Comparison of ENCODE assay signal across 12 cellular contexts in genomic region chr11:116725434-116726221, GRCh38. TPM values are rescaled to one million over a fixed set of nuclear protein-coding genes. Genes with fewer than 3 reads are reported as not detected.
DNase-seq lines count a peak whose midpoint lies in the region; ATAC-seq and TF ChIP-seq lines count a peak whose summit lies in the region.
"Had no signal": no experiment of that assay in that cellular context is flagged by ENCODE, and none has a peak within 500 bp of the region (broad histone marks: within the 10 kb centered on the region; RNA-seq: fewer than 3 reads in every experiment).

No MANE protein-coding gene starts in this region.

- H3K27ac ChIP-seq in adrenal gland (peak overlapping the region in 1 of 5 donors; percentile 68), psoas muscle (no peak overlapping the region), left lung (no peak overlapping the region)
- H3K27ac ChIP-seq: BLaER1 treated with 17β-estradiol and CSF1 and Interleukin-3, amounts not matched to agents 10 nM and 100 nM; suprapubic skin had no signal

- 44 to 58% (median 56%) methylated on average over 14 to 19 of the region's 19 CpGs for WGBS in adrenal gland, 4 donors
- 40 to 51% (median 43%) methylated on average over 19 of the region's 19 CpGs for WGBS in psoas muscle, 3 donors

- H3K9me3 ChIP-seq in adrenal gland (replicated peaks in 1 of 3) (no peaks in the 10 kb centered on the region), psoas muscle (no peaks in the 10 kb centered on the region), left lung (no peaks in the 10 kb centered on the region)
- H3K9me3 ChIP-seq: BLaER1 treated with 17β-estradiol and CSF1 and Interleukin-3, amounts not matched to agents 10 nM and 100 nM; suprapubic skin had no signal

- H3K4me1 ChIP-seq in adrenal gland (replicated peaks in 1 of 2) (no peaks in the 10 kb centered on the region), psoas muscle (peaks cover 15% of the 10 kb centered on the region), left lung (no peaks in the 10 kb centered on the region)
- H3K4me1 ChIP-seq: BLaER1 treated with 17β-estradiol and CSF1 and Interleukin-3, amounts not matched to agents 10 nM and 100 nM had no signal

- TF ChIP-seq CTCF in adrenal gland (IDR thresholded peaks at IDR 0.05) (no peak), psoas muscle (IDR thresholded peaks at IDR 0.05) (no peak), left lung (IDR thresholded peaks at IDR 0.05) (no peak)

- intact Hi-C loops in adrenal gland (cut with DNase I) (no loop called here), psoas muscle (cut with DNase I) (no loop called here), left lung (cut with DNase I) (no loop called here)

- ATAC-seq in psoas muscle (peak; percentile 17 to 73 (median 63)), left lung (no peak)

- peak; percentile 76 for DNase-seq in EH (ENCODE audit: low read depth)
- peak in 6 of 7 donors; percentile 29 to 61 (median 36) for DNase-seq in adrenal gland
- DNase-seq in hepatic stellate cell (ENCODE audit: low spot score): peak; percentile 97
- DNase-seq in psoas muscle: peak in 1 of 2 donors; percentile 46
- DNase-seq in SIG-M5 treated with dmso at 0.1 percent for 504 hours (lab: John Stamatoyannopoulos, UW; ENCODE audit: unreplicated experiment): no peak
- DNase-seq in DMS53 treated with DMSO at 0.1 percent for 48 hours (lab: John Stamatoyannopoulos, UW; ENCODE audit: unreplicated experiment): no peak
- no peak for DNase-seq in left lung
- no peak for DNase-seq in occipital lobe (lab: John Stamatoyannopoulos, UW)
- DNase-seq: NCI-H1694, T-helper 2 cell had no signal

- H3K27me3 ChIP-seq in adrenal gland: no peaks in the 10 kb centered on the region
- H3K27me3 ChIP-seq in psoas muscle (ENCODE audit: insufficient read depth in 3 of 3, low read length in 2 of 3): no peaks in the 10 kb centered on the region
- H3K27me3 ChIP-seq in left lung: peaks cover 0 to 21% of the 10 kb centered on the region in 2 donors
- H3K27me3 ChIP-seq: BLaER1 treated with 17β-estradiol and CSF1 and Interleukin-3, amounts not matched to agents 10 nM and 100 nM had no signal

- H3K4me3 ChIP-seq in adrenal gland (no peak overlapping the region), psoas muscle (no peak overlapping the region), left lung (no peak overlapping the region)
- H3K4me3 ChIP-seq: BLaER1 treated with 17β-estradiol and CSF1 and Interleukin-3, amounts not matched to agents 10 nM and 100 nM; suprapubic skin had no signal

- no peak for TF ChIP-seq POLR2A in adrenal gland (IDR thresholded peaks at IDR 0.05)

- H3K36me3 ChIP-seq in adrenal gland (replicated peaks in 1 of 2) (no peaks in the 10 kb centered on the region), psoas muscle (ENCODE audit: insufficient read depth in 1 of 2, low read depth in 1 of 2) (no peaks in the 10 kb centered on the region), left lung (no peaks in the 10 kb centered on the region)
- H3K36me3 ChIP-seq: BLaER1 treated with 17β-estradiol and CSF1 and Interleukin-3, amounts not matched to agents 10 nM and 100 nM; suprapubic skin had no signal

RNA-seq across cellular contexts. Expression of gene BUD13, which starts 47.2 kb away (rescaled TPM):
- total RNA-seq in adrenal gland: 10 to 100 TPM in 5 of 8 donors, 1 to 10 TPM in 3; 7.5 to 20.4 (median 10.6) TPM
- polyA plus RNA-seq in adrenal gland: 10 to 100 TPM; 11.1 to 14.3 (median 12.5) TPM
- total RNA-seq in psoas muscle: 10 to 100 TPM in 1 of 4 donors, 1 to 10 TPM in 3; 8.6 to 11.4 (median 9.2) TPM
- 10 to 100 TPM; 11.2 to 17.1 (median 14.2) TPM for polyA plus RNA-seq in psoas muscle
- 10 to 100 TPM; 12.5 to 14.7 TPM for total RNA-seq in left lung
- 15.4 TPM for total RNA-seq in occipital lobe

Comparison
In these comparisons a context has a peak if more than half of its experiments do, and no peak if none do; other contexts are left out.
1. DNase-seq: peak in EH (single experiment), adrenal gland (6 of 7) and hepatic stellate cell (single experiment); none in SIG-M5 treated with dmso at 0.1 percent for 504 hours (single experiment), DMS53 treated with DMSO at 0.1 percent for 48 hours (single experiment), left lung (0 of 2) and occipital lobe (single experiment).